In genomic region chr11:124070906-124071621, GRCh38 we compare ENCODE assay signal across 7 cellular contexts. TPM values are rescaled to one million over a fixed set of nuclear protein-coding genes. Genes with fewer than 3 reads are reported as not detected.
DNase-seq lines count a peak whose midpoint lies in the region; TF ChIP-seq lines count a peak whose summit lies in the region.

No MANE protein-coding gene starts in this region.

- H3K27me3 ChIP-seq in H7 (ENCODE audit: control insufficient read depth, insufficient read depth, low read length), result peaks cover 3% of the 10 kb centered on the region

- POLR2A ChIA-PET in GM10248 (lab: Yijun Ruan, JAX), result no interaction called here

- H3K4me3 ChIP-seq in H7 (ENCODE audit: insufficient read depth, low read depth, low read length), result no peak overlapping the region

- TF ChIP-seq CTCF in GM10248 (IDR thresholded peaks at IDR 0.05; ENCODE audit: control extremely low read depth, extremely low read depth, low read depth, missing control alignments), result peak; percentile 70

- no peaks in the 10 kb centered on the region for H3K36me3 ChIP-seq in H7 (replicated peaks; ENCODE audit: control insufficient read depth, insufficient read depth, low read length)

- peak; percentile 67 for DNase-seq in GM10248 (ENCODE audit: extremely low spot score)
- DNase-seq in H7, result peak; percentile 64
- DNase-seq in LoVo (ENCODE audit: low spot score), result peak; percentile 60
- DNase-seq in T follicular helper cell (ENCODE audit: low read depth), result peak; percentile 43
- DNase-seq in amniotic epithelial cell (ENCODE audit: low read depth), result peak; percentile 67
- peak; percentile 46 for DNase-seq in hepatic stellate cell (ENCODE audit: low spot score)
- peak; percentile 66 for DNase-seq in smooth muscle cell of the brain vasculature (ENCODE audit: low read depth, low spot score)

- CTCF ChIA-PET in GM10248 (lab: Yijun Ruan, JAX), result interaction anchor here (0.6 to 2.7 kb wide), 24 partner anchors 8 to 1514 kb away, joined by 3 to 26 read pairs (median 4); partner anchors contain the start of gene VWA5A

RNA-seq across cellular contexts. Expression of gene OR10G7, which starts 29.9 kb away (rescaled TPM):
- not detected in 2 replicates for total RNA-seq in H7 (2014; rRNA removed; shearing (Covaris generic))

RNA-seq across cellular contexts. Expression of gene VWA5A, which starts 44.2 kb away (rescaled TPM):
- total RNA-seq in H7 (2014; rRNA removed; shearing (Covaris generic)), result 15.1 and 17.8 TPM in 2 replicates

RNA-seq across cellular contexts. Expression of gene OR10G8, which starts 44.5 kb away (rescaled TPM):
- total RNA-seq in H7 (2014; rRNA removed; shearing (Covaris generic)), result not detected in 2 replicates

RNA-seq across cellular contexts. Expression of gene OR10G9, which starts 48.3 kb away (rescaled TPM):
- not detected in 2 replicates for total RNA-seq in H7 (2014; rRNA removed; shearing (Covaris generic))

RNA-seq across cellular contexts. Expression of gene OR10G4, which starts 58.3 kb away (rescaled TPM):
- not detected in 2 replicates for total RNA-seq in H7 (2014; rRNA removed; shearing (Covaris generic))
